In genomic region chr6:37244430-37245310, GRCh38 we compare ENCODE assay signal across 1 cellular context.
TF ChIP-seq lines count a peak whose summit lies in the region.

No MANE protein-coding gene starts in this region.

TF ChIP-seq in HepG2, 621 proteins besides CTCF, POLR2A, EP300 and RAD21 (continued from another document and continues in another):
- TF ChIP-seq ELF3 (CRISPR knock-in tag; IDR thresholded peaks at IDR 0.05) (peak; percentile 53; the same call in 1 of the 2 replicates), SALL1 (CRISPR knock-in tag; IDR thresholded peaks at IDR 0.05) (peak; percentile 73), ZFP36L1 (CRISPR knock-in tag; IDR thresholded peaks at IDR 0.05) (peak; percentile 45; the same call in 1 of the 2 replicates), ZNF562 (CRISPR knock-in tag; IDR thresholded peaks at IDR 0.05; ENCODE audit: borderline replicate concordance) (no peak), ZNF503 (CRISPR knock-in tag; IDR thresholded peaks at IDR 0.05) (no peak), GMEB2 (CRISPR knock-in tag; IDR thresholded peaks at IDR 0.05; ENCODE audit: low read depth) (no peak), KAT8 (CRISPR knock-in tag; IDR thresholded peaks at IDR 0.05) (peak; percentile 41; the same call in 1 of the 2 replicates), POGZ (CRISPR knock-in tag; IDR thresholded peaks at IDR 0.05) (peak; percentile 75), MAZ (IDR thresholded peaks at IDR 0.05; ENCODE audit: borderline replicate concordance, low read depth, low read length) (no peak), MAZ (CRISPR knock-in tag; IDR thresholded peaks at IDR 0.05; ENCODE audit: low read depth) (no peak), CBX1 (IDR thresholded peaks at IDR 0.05; ENCODE audit: low read depth) (no peak), ZNF75D (CRISPR knock-in tag; IDR thresholded peaks at IDR 0.05; ENCODE audit: borderline replicate concordance) (no peak), THYN1 (CRISPR knock-in tag; IDR thresholded peaks at IDR 0.05; ENCODE audit: borderline replicate concordance, low read depth) (peak; percentile 82; the same call in 1 of the 2 replicates), RBAK (CRISPR knock-in tag; IDR thresholded peaks at IDR 0.05) (0 out of 2 replicates have a peak, but pooled peaks have one; percentile 40), ZSCAN20 (CRISPR knock-in tag; IDR thresholded peaks at IDR 0.05; ENCODE audit: borderline replicate concordance) (no peak), ZNF710 (CRISPR knock-in tag; IDR thresholded peaks at IDR 0.05; ENCODE audit: borderline replicate concordance) (peak; percentile 38; the same call in 1 of the 2 replicates), HMG20A (CRISPR knock-in tag; IDR thresholded peaks at IDR 0.05; ENCODE audit: borderline replicate concordance) (no peak), SMARCE1 (IDR thresholded peaks at IDR 0.05; ENCODE audit: borderline replicate concordance) (no peak), ZNF276 (CRISPR knock-in tag; IDR thresholded peaks at IDR 0.05; ENCODE audit: low read depth) (0 out of 2 replicates have a peak, but pooled peaks have one; percentile 30), PTBP1 (IDR thresholded peaks at IDR 0.05; ENCODE audit: low read depth, low read length, poor library complexity, severe bottlenecking) (no peak), ZNF703 (CRISPR knock-in tag; IDR thresholded peaks at IDR 0.05; ENCODE audit: borderline replicate concordance) (no peak), ZNF775 (CRISPR knock-in tag; IDR thresholded peaks at IDR 0.05; ENCODE audit: borderline replicate concordance) (peak; percentile 85; the same call in 1 of the 2 replicates), TP53 (CRISPR knock-in tag; conservative IDR thresholded peaks at IDR 0.05) (peak; percentile 100), FOSL1 (CRISPR knock-in tag; IDR thresholded peaks at IDR 0.05; ENCODE audit: borderline replicate concordance) (no peak), ZMAT5 (CRISPR knock-in tag; IDR thresholded peaks at IDR 0.05; ENCODE audit: borderline replicate concordance, low read depth) (no peak), GABPA (IDR thresholded peaks at IDR 0.05; ENCODE audit: low read depth, low read length) (no peak), GABPA (CRISPR knock-in tag; IDR thresholded peaks at IDR 0.05; ENCODE audit: low read depth) (no peak), USF2 (IDR thresholded peaks at IDR 0.05; ENCODE audit: low read depth, low read length) (no peak), USF2 (CRISPR knock-in tag; IDR thresholded peaks at IDR 0.05; ENCODE audit: borderline replicate concordance) (peak; percentile 44; the same call in 1 of the 2 replicates), ZNF792 (CRISPR knock-in tag; IDR thresholded peaks at IDR 0.05) (peak; percentile 53; the same call in 1 of the 2 replicates), U2AF2 (IDR thresholded peaks at IDR 0.05; ENCODE audit: low read depth, low read length) (no peak), LCORL (IDR thresholded peaks at IDR 0.05) (no peak), LCORL (CRISPR knock-in tag; IDR thresholded peaks at IDR 0.05) (peak; percentile 71; the same call in 1 of the 2 replicates), ZNF607 (CRISPR knock-in tag; IDR thresholded peaks at IDR 0.05; ENCODE audit: borderline replicate concordance) (peak; percentile 44; the same call in 1 of the 2 replicates), ZNF44 (CRISPR knock-in tag; IDR thresholded peaks at IDR 0.05) (no peak), ZNF567 (CRISPR knock-in tag; IDR thresholded peaks at IDR 0.05; ENCODE audit: borderline replicate concordance) (no peak), ZC3H13 (CRISPR knock-in tag; IDR thresholded peaks at IDR 0.05) (no peak), MAFK (conservative IDR thresholded peaks at IDR 0.05 in 1 of 2, IDR thresholded peaks at IDR 0.05 in 1 of 2; ENCODE audit: low read length in 2 of 2) (peak in 1 of 2 experiments; percentile 67; a peak in 2 of 4 replicates), ZNF414 (CRISPR knock-in tag; IDR thresholded peaks at IDR 0.05) (no peak), ZNF407 (CRISPR knock-in tag; IDR thresholded peaks at IDR 0.05; ENCODE audit: not compliant biosample characterization) (no peak), TOPORS (CRISPR knock-in tag; IDR thresholded peaks at IDR 0.05) (peak; percentile 71; the same call in 1 of the 2 replicates), ZKSCAN8 (CRISPR knock-in tag; IDR thresholded peaks at IDR 0.05; ENCODE audit: borderline replicate concordance) (peak; percentile 51; the same call in 1 of the 2 replicates), MATR3 (CRISPR knock-in tag; IDR thresholded peaks at IDR 0.05) (no peak)
